ENCODE assay signal across 22 cellular contexts in the genomic region with DNA sequence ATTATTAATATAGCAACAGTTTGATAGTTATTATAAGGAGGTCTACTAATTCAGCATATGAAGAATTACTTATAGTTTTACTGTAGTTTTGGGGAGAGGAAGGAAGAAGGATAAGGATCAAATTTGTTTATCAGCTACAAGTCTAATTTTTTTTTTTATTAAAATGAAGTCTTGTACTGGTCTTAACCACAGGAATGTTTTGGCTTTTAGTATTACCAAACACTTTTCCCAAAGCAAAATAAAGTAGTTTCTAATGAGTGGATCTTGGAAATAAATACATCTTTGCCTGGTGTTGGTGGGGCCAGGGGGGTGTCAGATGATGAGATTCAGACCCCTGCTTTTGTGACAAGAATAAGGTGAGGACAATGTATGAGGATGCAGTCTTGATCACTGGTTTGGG. TPM values are rescaled to one million over a fixed set of nuclear protein-coding genes. Genes with fewer than 3 reads are reported as not detected.
DNase-seq lines count a peak whose midpoint lies in the region; ATAC-seq and TF ChIP-seq lines count a peak whose summit lies in the region.
"Had no signal": no experiment of that assay in that cellular context is flagged by ENCODE, and none has a peak within 500 bp of the region (broad histone marks: within the 10 kb centered on the region; RNA-seq: fewer than 3 reads in every experiment).

No MANE protein-coding gene starts in this region.

- H3K36me3 ChIP-seq in uterus = no peaks in the 10 kb centered on the region
- H3K36me3 ChIP-seq in Peyer's patch = no peaks in the 10 kb centered on the region
- H3K36me3 ChIP-seq: BLaER1 treated with 17β-estradiol and CSF1 and Interleukin-3, amounts not matched to agents 10 nM and 100 nM; MG63; SJCRH30 had no signal

- no peaks in the 10 kb centered on the region for H3K9me3 ChIP-seq in uterus
- no peaks in the 10 kb centered on the region for H3K9me3 ChIP-seq in Peyer's patch
- H3K9me3 ChIP-seq: A549; BLaER1 treated with 17β-estradiol and CSF1 and Interleukin-3, amounts not matched to agents 10 nM and 100 nM; MG63; SJCRH30 had no signal

- no peaks in the 10 kb centered on the region for H3K27me3 ChIP-seq in uterus
- no peaks in the 10 kb centered on the region for H3K27me3 ChIP-seq in Peyer's patch
- H3K27me3 ChIP-seq: BLaER1 treated with 17β-estradiol and CSF1 and Interleukin-3, amounts not matched to agents 10 nM and 100 nM; MG63; SJCRH30 had no signal

- no peaks in the 10 kb centered on the region for H3K4me1 ChIP-seq in uterus
- no peaks in the 10 kb centered on the region for H3K4me1 ChIP-seq in Peyer's patch

- intact Hi-C loops in uterus (cut with DNase I; ENCODE audit: low total_unique reads) = no loop called here

- TF ChIP-seq POLR2A in uterus (IDR thresholded peaks at IDR 0.05) = no peak
- TF ChIP-seq POLR2A in Peyer's patch (IDR thresholded peaks at IDR 0.05) = no peak

- H3K27ac ChIP-seq in uterus (peak overlapping the region; percentile 3 to 46), Peyer's patch (no peak overlapping the region)
- H3K27ac ChIP-seq: A549, SJCRH30 had no signal

- TF ChIP-seq CTCF in uterus (IDR thresholded peaks at IDR 0.05) = no peak
- TF ChIP-seq CTCF in Peyer's patch (IDR thresholded peaks at IDR 0.05) = no peak

- H3K4me3 ChIP-seq in uterus (no peak overlapping the region), Peyer's patch (no peak overlapping the region)
- H3K4me3 ChIP-seq: A549; BLaER1 treated with 17β-estradiol and CSF1 and Interleukin-3, amounts not matched to agents 10 nM and 100 nM; MG63; SJCRH30 had no signal

- no peak for ATAC-seq in GM21576 (IDR thresholded peaks at IDR 0.05; ENCODE audit: unreplicated experiment)
- ATAC-seq: PC-3, Right ventricle myocardium inferior had no signal

- DNase-seq in GM03348 (ENCODE audit: low spot score) (peak; percentile 32), amniotic epithelial cell (ENCODE audit: low read depth) (peak; percentile 60), iris pigment epithelial cell (ENCODE audit: low read depth) (peak; percentile 39), uterus (no peak), Peyer's patch (no peak), NCI-H2107 (lab: John Stamatoyannopoulos, UW) (no peak)
- DNase-seq: CD4-positive, alpha-beta T cell; DMS53; KG1; MG63; NCI-H1105 treated with DMSO at 0.1 percent for 48 hours; NCI-H146; NCI-H1930; NCI-H446 treated with DMSO at 0.1 percent for 48 hours; NCI-H526; NK-92 treated with Interleukin-12 subunit alpha and Interleukin-12 subunit beta, amount 100 ng/mL, for 24 hours had no signal

RNA-seq across cellular contexts. Expression of gene ZDHHC17, which starts 57.2 kb away (rescaled TPM):
- 100 to 1,000 TPM in 2 of 4 donors, 10 to 100 TPM in 2; 48.5 to 365 (median 102) TPM for total RNA-seq in uterus
- total RNA-seq in Peyer's patch = 10 to 100 TPM; 14.7 to 88.3 (median 32.5) TPM

Comparison
In these comparisons a context has a peak if more than half of its experiments do, and no peak if none do; other contexts are left out.
1. DNase-seq: peak in GM03348 (single experiment), amniotic epithelial cell (single experiment) and iris pigment epithelial cell (single experiment); none in uterus (0 of 2), Peyer's patch (0 of 3) and NCI-H2107 (single experiment).
2. H3K27ac ChIP-seq: peak in uterus (2 of 2); none in Peyer's patch (0 of 4).